16 cellular contexts compared by ENCODE assay signal in the genomic region with DNA sequence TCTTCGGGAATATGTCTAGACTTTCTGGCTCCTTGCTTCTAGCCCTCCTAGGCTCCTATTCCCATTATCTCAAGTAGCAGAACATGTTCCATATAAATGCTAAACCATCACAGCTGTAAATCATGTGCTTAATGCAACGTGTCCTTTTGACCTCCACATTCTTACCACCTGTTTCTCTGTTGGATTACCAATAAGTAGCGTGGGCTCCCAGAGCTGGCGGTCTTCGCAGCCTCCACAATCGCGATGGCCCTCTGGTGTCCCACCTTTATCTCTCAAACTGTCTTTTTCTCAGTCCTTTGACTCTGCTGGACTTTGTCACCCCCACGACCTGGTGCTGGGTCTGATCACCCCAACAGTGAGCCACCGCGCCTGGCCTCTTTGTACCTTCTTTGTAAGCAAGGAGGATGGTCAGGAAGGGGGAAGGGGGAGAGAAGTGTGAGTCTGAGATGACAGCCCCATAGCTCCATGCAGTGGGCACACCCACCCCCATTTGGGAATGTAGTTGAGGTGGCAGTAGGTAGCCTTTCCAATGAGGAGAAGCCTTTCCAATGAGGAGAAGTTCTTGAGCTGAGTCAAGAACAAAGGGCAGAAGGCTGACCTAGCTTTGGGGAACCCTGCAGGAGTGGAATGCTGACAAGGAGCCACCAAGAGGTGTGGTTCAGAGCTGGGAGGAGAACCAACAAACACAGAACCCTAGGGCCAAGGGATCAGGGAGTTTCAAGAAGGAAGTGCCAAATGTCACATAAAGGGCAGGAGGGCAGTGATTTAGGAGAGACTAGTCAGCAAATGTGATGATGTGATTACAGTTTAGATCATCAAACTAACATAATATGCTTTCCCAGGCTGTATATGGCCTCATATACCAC. TPM values are rescaled to one million over a fixed set of nuclear protein-coding genes. Genes with fewer than 3 reads are reported as not detected.
A peak's percentile ranks its signal among the peaks of the same experiment; 100 is the strongest.
DNase-seq lines count a peak whose midpoint lies in the region; ATAC-seq and TF ChIP-seq lines count a peak whose summit lies in the region.
"Had no signal": no experiment of that assay in that cellular context is flagged by ENCODE, and none has a peak within 500 bp of the region (broad histone marks: within the 10 kb centered on the region; RNA-seq: fewer than 3 reads in every experiment).

No MANE protein-coding gene starts in this region.

- no peaks in the 10 kb centered on the region for H3K36me3 ChIP-seq in sigmoid colon
- H3K36me3 ChIP-seq: upper lobe of left lung had no signal

- 84 to 90% methylated on average over 10 of the region's 10 CpGs for WGBS in sigmoid colon, 2 donors

- DNase-seq in activated T-cell treated with anti-CD3 and anti-CD28 coated beads, Interleukin-2, amount 50 U/mL, for 72 hours: no peak
- DNase-seq in activated T-cell treated with anti-CD3 and anti-CD28 coated beads, Interleukin-2, amount 50 U/mL, for 4 hours: no peak
- DNase-seq in NCI-H82 treated with DMSO at 0.1 percent for 48 hours (lab: John Stamatoyannopoulos, UW; ENCODE audit: unreplicated experiment) (peak; percentile 19), sigmoid colon (no peak)
- DNase-seq: activated CD4-positive, alpha-beta T cell treated with anti-CD3 and anti-CD28 coated beads, Interleukin-2, amount 50 U/mL, for 48 hours; DMS79; NCI-H774; posterior cingulate gyrus; SK-N-SH had no signal

- no peaks in the 10 kb centered on the region for H3K27me3 Mint-ChIP-seq in activated T-cell treated with anti-CD3 and anti-CD28 coated beads, Interleukin-2, amount 50 U/mL, for 72 hours (ENCODE audit: low read depth)
- H3K27me3 Mint-ChIP-seq in activated T-cell treated with anti-CD3 and anti-CD28 coated beads, Interleukin-2, amount 50 U/mL, for 4 hours (ENCODE audit: low read depth): no peaks in the 10 kb centered on the region
- no peaks in the 10 kb centered on the region for H3K27me3 Mint-ChIP-seq in stimulated activated memory B cell treated with anti-CD40 and anti-IgM and Interleukin-4, amounts not matched to agents 10 μg/mL and 1 μg/mL and 100 μg/mL, for 72 hours

- H3K9me3 ChIP-seq in sigmoid colon: no peaks in the 10 kb centered on the region
- H3K9me3 ChIP-seq: ascending aorta, SK-N-SH, upper lobe of left lung had no signal

- no peak overlapping the region for H3K27ac ChIP-seq in sigmoid colon
- H3K27ac ChIP-seq: ascending aorta, C4-2B, upper lobe of left lung had no signal

- no peak overlapping the region for H3K4me3 Mint-ChIP-seq in activated T-cell treated with anti-CD3 and anti-CD28 coated beads, Interleukin-2, amount 50 U/mL, for 72 hours
- H3K4me3 Mint-ChIP-seq in activated T-cell treated with anti-CD3 and anti-CD28 coated beads, Interleukin-2, amount 50 U/mL, for 4 hours: no peak overlapping the region
- H3K4me3 Mint-ChIP-seq in stimulated activated memory B cell treated with anti-CD40 and anti-IgM and Interleukin-4, amounts not matched to agents 10 μg/mL and 1 μg/mL and 100 μg/mL, for 72 hours: peak overlapping the region; percentile 34

- no peaks in the 10 kb centered on the region for H3K9me3 Mint-ChIP-seq in activated T-cell treated with anti-CD3 and anti-CD28 coated beads, Interleukin-2, amount 50 U/mL, for 72 hours
- no peaks in the 10 kb centered on the region for H3K9me3 Mint-ChIP-seq in activated T-cell treated with anti-CD3 and anti-CD28 coated beads, Interleukin-2, amount 50 U/mL, for 4 hours
- no peaks in the 10 kb centered on the region for H3K9me3 Mint-ChIP-seq in stimulated activated memory B cell treated with anti-CD40 and anti-IgM and Interleukin-4, amounts not matched to agents 10 μg/mL and 1 μg/mL and 100 μg/mL, for 72 hours

- H3K4me3 ChIP-seq in sigmoid colon: no peak overlapping the region
- H3K4me3 ChIP-seq: ascending aorta, upper lobe of left lung had no signal

- ATAC-seq in activated T-cell treated with anti-CD3 and anti-CD28 coated beads, Interleukin-2, amount 50 U/mL, for 72 hours (replicated peaks in 1 of 2): no peak
- ATAC-seq in activated T-cell treated with anti-CD3 and anti-CD28 coated beads, Interleukin-2, amount 50 U/mL, for 4 hours: no peak
- ATAC-seq in esophagus mucosa (peak; percentile 29), GM18907 (IDR thresholded peaks at IDR 0.05; ENCODE audit: unreplicated experiment) (no peak), GM21619 (IDR thresholded peaks at IDR 0.05; ENCODE audit: unreplicated experiment) (no peak)
- peak; percentile 48 for ATAC-seq in stimulated activated memory B cell treated with anti-CD40 and anti-IgM and Interleukin-4, amounts not matched to agents 10 μg/mL and 1 μg/mL and 100 μg/mL, for 72 hours

- TF ChIP-seq EP300 in sigmoid colon (IDR thresholded peaks at IDR 0.05): no peak

- peaks cover 0 to 47% (median 15%) of the 10 kb centered on the region in 4 donors for H3K4me1 ChIP-seq in sigmoid colon

- TF ChIP-seq CTCF in sigmoid colon (IDR thresholded peaks at IDR 0.05): no peak

- H3K27ac Mint-ChIP-seq in activated T-cell treated with anti-CD3 and anti-CD28 coated beads, Interleukin-2, amount 50 U/mL, for 72 hours: peak overlapping the region; percentile 3
- peak overlapping the region; percentile 92 for H3K27ac Mint-ChIP-seq in stimulated activated memory B cell treated with anti-CD40 and anti-IgM and Interleukin-4, amounts not matched to agents 10 μg/mL and 1 μg/mL and 100 μg/mL, for 72 hours

- peaks cover 0 to 2% of the 10 kb centered on the region in 2 donors for H3K36me3 Mint-ChIP-seq in activated T-cell treated with anti-CD3 and anti-CD28 coated beads, Interleukin-2, amount 50 U/mL, for 72 hours (ENCODE audit: insufficient read depth in 2 of 2)
- peaks cover 3% of the 10 kb centered on the region for H3K36me3 Mint-ChIP-seq in activated T-cell treated with anti-CD3 and anti-CD28 coated beads, Interleukin-2, amount 50 U/mL, for 4 hours (ENCODE audit: insufficient read depth)
- peaks cover 44% of the 10 kb centered on the region for H3K36me3 Mint-ChIP-seq in stimulated activated memory B cell treated with anti-CD40 and anti-IgM and Interleukin-4, amounts not matched to agents 10 μg/mL and 1 μg/mL and 100 μg/mL, for 72 hours

- no peaks in the 10 kb centered on the region for H3K27me3 ChIP-seq in sigmoid colon
- H3K27me3 ChIP-seq: ascending aorta, upper lobe of left lung had no signal

- intact Hi-C loops in sigmoid colon (cut with DNase I): no loop called here

- TF ChIP-seq POLR2A in sigmoid colon (IDR thresholded peaks at IDR 0.05): no peak

- H3K4me1 Mint-ChIP-seq in activated T-cell treated with anti-CD3 and anti-CD28 coated beads, Interleukin-2, amount 50 U/mL, for 72 hours (ENCODE audit: low read depth): peaks cover 70% of the 10 kb centered on the region
- peaks cover 91% of the 10 kb centered on the region for H3K4me1 Mint-ChIP-seq in activated T-cell treated with anti-CD3 and anti-CD28 coated beads, Interleukin-2, amount 50 U/mL, for 4 hours (ENCODE audit: low read depth)
- peaks cover 92% of the 10 kb centered on the region for H3K4me1 Mint-ChIP-seq in stimulated activated memory B cell treated with anti-CD40 and anti-IgM and Interleukin-4, amounts not matched to agents 10 μg/mL and 1 μg/mL and 100 μg/mL, for 72 hours

RNA-seq across cellular contexts. Expression of a gene that starts 14.2 kb away (rescaled TPM):
- total RNA-seq in activated T-cell treated with anti-CD3 and anti-CD28 coated beads, Interleukin-2, amount 50 U/mL, for 72 hours: 10 to 100 TPM; 28.8 to 38.6 TPM
- 10 to 100 TPM; 16.3 to 20.6 (median 17.0) TPM for total RNA-seq in activated T-cell treated with anti-CD3 and anti-CD28 coated beads, Interleukin-2, amount 50 U/mL, for 4 hours
- total RNA-seq in esophagus mucosa (2.8 TPM), sigmoid colon (10 to 100 TPM; 19.6 to 55.9 (median 27.8) TPM)
- polyA plus RNA-seq in sigmoid colon: 10 to 100 TPM in 1 of 3 donors, 1 to 10 TPM in 2; 2.4 to 20.8 (median 2.5) TPM

Comparison
In these comparisons a context has a peak if more than half of its experiments do, and no peak if none do; other contexts are left out.
1. ATAC-seq: peak in esophagus mucosa (single experiment) and stimulated activated memory B cell treated with anti-CD40 and anti-IgM and Interleukin-4, amounts not matched to agents 10 μg/mL and 1 μg/mL and 100 μg/mL, for 72 hours (single experiment); none in activated T-cell treated with anti-CD3 and anti-CD28 coated beads, Interleukin-2, amount 50 U/mL, for 72 hours (0 of 2), activated T-cell treated with anti-CD3 and anti-CD28 coated beads, Interleukin-2, amount 50 U/mL, for 4 hours (0 of 2), GM18907 (single experiment) and GM21619 (single experiment).